Comparison of ENCODE assay signal across 9 cellular contexts in genomic region chr16:87983416-87984097, GRCh38. TPM values are rescaled to one million over a fixed set of nuclear protein-coding genes. Genes with fewer than 3 reads are reported as not detected.
A peak's percentile ranks its signal among the peaks of the same experiment; 100 is the strongest.
DNase-seq lines count a peak whose midpoint lies in the region; ATAC-seq and TF ChIP-seq lines count a peak whose summit lies in the region.
"Not testable (repeated sequence)": the region's sequence is repeated elsewhere in the genome, so short reads cannot be mapped to it uniquely, and the experiment has no call there.
"Had no signal": no experiment of that assay in that cellular context is flagged by ENCODE, and none has a peak within 500 bp of the region (broad histone marks: within the 10 kb centered on the region; RNA-seq: fewer than 3 reads in every experiment).

No MANE protein-coding gene starts in this region.

- H3K27ac ChIP-seq in fibroblast of lung (ENCODE audit: insufficient read depth, low read length) (peak overlapping the region; percentile 43), psoas muscle (peak overlapping the region; percentile 68)
- H3K27ac ChIP-seq in upper lobe of right lung = not testable (repeated sequence)

- not testable (repeated sequence) for H2AFZ ChIP-seq in fibroblast of lung (ENCODE audit: low read length)

- H3K36me3 Mint-ChIP-seq in activated CD4-positive, alpha-beta T cell treated with anti-CD3 and anti-CD28 coated beads for 36 hours (ENCODE audit: low read depth) = peaks cover 61% of the 10 kb centered on the region

- TF ChIP-seq CTCF in astrocyte of the spinal cord (IDR thresholded peaks at IDR 0.05; ENCODE audit: low read depth, low read length) (peak; percentile 55), fibroblast of lung (conservative IDR thresholded peaks at IDR 0.05 in 1 of 2, IDR thresholded peaks at IDR 0.05 in 1 of 2; ENCODE audit: low read depth in 1 of 2, low read length in 2 of 2) (peak; percentile 35 to 52), psoas muscle (IDR thresholded peaks at IDR 0.05) (peak; percentile 56), upper lobe of right lung (IDR thresholded peaks at IDR 0.05) (peak; percentile 31)

- CTCF ChIA-PET in activated CD4-positive, alpha-beta T cell treated with anti-CD3 and anti-CD28 coated beads for 36 hours (lab: Charles Lee) = interaction anchor here (1.0 to 2.2 kb wide), 3 partner anchors 21 to 35 kb away, joined by 3 to 8 read pairs (median 5); no protein-coding TSS in a partner anchor

- WGBS in psoas muscle, 3 donors = 29 to 40% (median 35%) methylated on average over 19 to 20 of the region's 20 CpGs

- H3K36me3 ChIP-seq in fibroblast of lung (ENCODE audit: control insufficient read depth, insufficient read depth, low read length) = not testable (repeated sequence)
- H3K36me3 ChIP-seq in psoas muscle (ENCODE audit: insufficient read depth in 1 of 2, low read depth in 1 of 2) (peaks cover 2 to 41% of the 10 kb centered on the region in 2 donors), upper lobe of right lung (peaks cover 23% of the 10 kb centered on the region)

- not testable (repeated sequence) for H3K4me1 ChIP-seq in fibroblast of lung (ENCODE audit: control insufficient read depth, extremely low read depth, insufficient read depth, low read length); upper lobe of right lung
- H3K4me1 ChIP-seq in psoas muscle = peaks cover 19% of the 10 kb centered on the region

- not testable (repeated sequence) for H3K27me3 ChIP-seq in fibroblast of lung (ENCODE audit: control insufficient read depth, insufficient read depth, low read length); psoas muscle (ENCODE audit: insufficient read depth in 3 of 3, low read length in 2 of 3); upper lobe of right lung

- in situ Hi-C loops in astrocyte of the spinal cord (cut with HindIII; ENCODE audit: low sequenced_read_pairs) = not testable (repeated sequence)

- not testable (repeated sequence) for H3K9ac ChIP-seq in fibroblast of lung (ENCODE audit: insufficient read depth, low read length)

- not testable (repeated sequence) for H3K27me3 Mint-ChIP-seq in activated CD4-positive, alpha-beta T cell treated with anti-CD3 and anti-CD28 coated beads for 36 hours

- peak overlapping the region; percentile 91 for H3K27ac Mint-ChIP-seq in activated CD4-positive, alpha-beta T cell treated with anti-CD3 and anti-CD28 coated beads for 36 hours

- H3K9me3 Mint-ChIP-seq in activated CD4-positive, alpha-beta T cell treated with anti-CD3 and anti-CD28 coated beads for 36 hours (ENCODE audit: low read depth) = not testable (repeated sequence)

- H4K20me1 ChIP-seq in fibroblast of lung (ENCODE audit: control insufficient read depth, extremely low read depth, insufficient read depth, low read length) = not testable (repeated sequence)

- H3K4me3 ChIP-seq in astrocyte of the spinal cord (ENCODE audit: low read depth, low read length); fibroblast of lung (replicated peaks in 1 of 4; ENCODE audit: control extremely low read depth in 1 of 4, insufficient read depth in 1 of 4, low read depth in 3 of 4, low read length in 4 of 4); psoas muscle; upper lobe of right lung: not testable (repeated sequence)

- DNase-seq in EL (peak; percentile 41), LHCN-M2 (ENCODE audit: low read depth) (peak; percentile 15), fibroblast of lung (ENCODE audit: low read depth in 2 of 2) (peak; percentile 26 to 32)
- DNase-seq in activated CD4-positive, alpha-beta T cell treated with anti-CD3 and anti-CD28 coated beads for 36 hours = peak; percentile 61
- DNase-seq in astrocyte of the spinal cord (ENCODE audit: low read depth, low spot score); left lobe of liver (ENCODE audit: low spot score); psoas muscle; upper lobe of right lung: not testable (repeated sequence)

- intact Hi-C loops in activated CD4-positive, alpha-beta T cell treated with anti-CD3 and anti-CD28 coated beads for 36 hours (cut with DNase I, micrococcal nuclease) = loop anchor here in 1 of 2 experiments (5.0 kb wide), 1 partner anchor 86 kb away; no protein-coding TSS in a partner anchor
- intact Hi-C loops in psoas muscle (cut with DNase I) = loop anchor here in 1 of 2 donors (5.0 kb wide), 1 partner anchor 454 kb away; no protein-coding TSS in a partner anchor
- intact Hi-C loops in upper lobe of right lung (cut with DNase I) = not testable (repeated sequence)

- POLR2A ChIA-PET in activated CD4-positive, alpha-beta T cell treated with anti-CD3 and anti-CD28 coated beads for 36 hours (lab: Charles Lee) = interaction anchor here (0.6 to 1.0 kb wide), 3 partner anchors 20 to 33 kb away, joined by 3 to 7 read pairs (median 4); partner anchors contain the start of gene BANP

- peak; percentile 60 for ATAC-seq in activated CD4-positive, alpha-beta T cell treated with anti-CD3 and anti-CD28 coated beads for 36 hours
- ATAC-seq in left lobe of liver = peak; percentile 73
- peak; percentile 46 to 78 (median 58) for ATAC-seq in psoas muscle
- ATAC-seq in upper lobe of right lung = peak; percentile 89

- H3K79me2 ChIP-seq in fibroblast of lung (ENCODE audit: control insufficient read depth, insufficient read depth, low read length) = not testable (repeated sequence)

- not testable (repeated sequence) for H3K4me3 Mint-ChIP-seq in activated CD4-positive, alpha-beta T cell treated with anti-CD3 and anti-CD28 coated beads for 36 hours

- H3K4me2 ChIP-seq in fibroblast of lung (ENCODE audit: extremely low read depth, insufficient read depth, low read length) = not testable (repeated sequence)

- not testable (repeated sequence) for H3K9me3 ChIP-seq in fibroblast of lung (ENCODE audit: control insufficient read depth, insufficient read depth, low read depth, low read length); psoas muscle; upper lobe of right lung

- H3K4me1 Mint-ChIP-seq in activated CD4-positive, alpha-beta T cell treated with anti-CD3 and anti-CD28 coated beads for 36 hours = peaks cover 76% of the 10 kb centered on the region

RNA-seq across cellular contexts. Expression of gene BANP, which starts 32.3 kb away (rescaled TPM):
- total RNA-seq in LHCN-M2 (2014; rRNA removed) = 19.7 and 20.5 TPM in 2 replicates
- polyA plus RNA-seq in LHCN-M2 (2012) = 12.3 TPM
- total RNA-seq in activated CD4-positive, alpha-beta T cell treated with anti-CD3 and anti-CD28 coated beads for 36 hours = 10 to 100 TPM; 35.2 to 36.1 TPM
- 28.0 and 31.0 TPM in 2 replicates for total RNA-seq in fibroblast of lung
- 9.3 and 12.2 TPM in 2 replicates for polyA plus RNA-seq in fibroblast of lung
- polyA plus RNA-seq in fibroblast of lung (2012) = 6.0 and 8.8 TPM in 2 replicates
- polyA minus RNA-seq in fibroblast of lung (ENCODE audit: low replicate concordance) = 20.4 and 30.4 TPM in 2 replicates
- 22.4 TPM for total RNA-seq in left lobe of liver
- total RNA-seq in psoas muscle = 10 to 100 TPM; 11.9 to 15.3 (median 14.7) TPM
- polyA plus RNA-seq in psoas muscle = 10 to 100 TPM in 1 of 3 donors, 1 to 10 TPM in 2; 7.7 to 14.2 (median 7.8) TPM
- 20.6 TPM for total RNA-seq in upper lobe of right lung

RNA-seq across cellular contexts. Expression of gene CA5A, which starts 47.2 kb away (rescaled TPM):
- total RNA-seq in LHCN-M2 (2014; rRNA removed) (not detected in 2 replicates), fibroblast of lung (not detected in 2 replicates), left lobe of liver (35.7 TPM), psoas muscle (under 1 TPM in 1 of 4 donors, not detected in 3; 0.12 TPM), upper lobe of right lung (not detected)
- polyA plus RNA-seq in LHCN-M2 (2012) = not detected
- total RNA-seq in activated CD4-positive, alpha-beta T cell treated with anti-CD3 and anti-CD28 coated beads for 36 hours = not detected
- polyA plus RNA-seq in fibroblast of lung (not detected in 2 replicates), psoas muscle (not detected)
- not detected in 2 replicates for polyA plus RNA-seq in fibroblast of lung (2012)
- polyA minus RNA-seq in fibroblast of lung (ENCODE audit: low replicate concordance) = not detected in 2 replicates
- total RNA-seq: urinary bladder had no signal
- polyA plus RNA-seq: urinary bladder had no signal

Comparison
In these comparisons a context has a peak if more than half of its experiments do, and no peak if none do; other contexts are left out.
1. RNA of gene CA5A, which starts 47.2 kb away (total RNA-seq): 35.7 TPM in left lobe of liver (single experiment); not detected in upper lobe of right lung (single experiment), not detected in LHCN-M2, not detected in activated CD4-positive, alpha-beta T cell treated with anti-CD3 and anti-CD28 coated beads for 36 hours, not detected in fibroblast of lung and 0.12 TPM in psoas muscle; every median in the first group is over 10 times any median in the second.
2. Peak in every context shown above with its lines, with median percentiles within 50 percentile points of each other: ATAC-seq and CTCF ChIP-seq.